In the genomic region with DNA sequence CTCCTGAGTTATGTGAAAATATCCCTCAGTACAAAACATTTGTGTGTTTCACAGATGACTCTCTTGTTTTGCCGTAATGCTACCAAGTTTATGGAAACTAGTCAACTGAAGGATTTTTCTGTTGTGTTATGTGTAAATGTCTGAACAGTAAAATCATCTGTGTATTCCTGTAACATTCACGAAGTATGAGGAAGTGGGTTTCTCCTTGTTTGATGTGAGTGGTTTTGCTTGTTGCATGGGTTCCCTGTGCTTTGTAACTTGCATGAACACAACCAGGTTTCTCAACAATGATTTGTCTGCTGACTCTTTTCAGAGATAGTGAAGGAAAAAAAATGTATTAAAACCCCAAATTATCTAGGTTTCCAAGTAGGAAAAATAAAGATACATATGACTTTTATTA, we compare ENCODE assay signal across 28 cellular contexts.
DNase-seq lines count a peak whose midpoint lies in the region; ATAC-seq, FAIRE-seq and TF ChIP-seq lines count a peak whose summit lies in the region.
"Had no signal": no experiment of that assay in that cellular context is flagged by ENCODE, and none has a peak within 500 bp of the region (broad histone marks: within the 10 kb centered on the region; RNA-seq: fewer than 3 reads in every experiment).

No MANE protein-coding gene starts in this region.

- H3K79me1 ChIP-seq in IMR-90 (ENCODE audit: low read depth in 1 of 2, low read length in 2 of 2) (no peaks in the 10 kb centered on the region), mesenchymal stem cell (replicated peaks; ENCODE audit: low read length, poor library complexity, severe bottlenecking) (no peaks in the 10 kb centered on the region)

- no peak overlapping the region for H2BK12ac ChIP-seq in mesenchymal stem cell (ENCODE audit: low read length in 2 of 2)

- no peaks in the 10 kb centered on the region for H4K20me1 ChIP-seq in IMR-90 (ENCODE audit: insufficient read depth, low read length)

- H3K56ac ChIP-seq in IMR-90 (ENCODE audit: extremely low read depth, insufficient read depth, low read length), result no peak overlapping the region

- H2BK15ac ChIP-seq in IMR-90 (ENCODE audit: low read depth, low read length), result no peak overlapping the region; the same call in 2 of the 3 replicates
- H2BK15ac ChIP-seq in mesenchymal stem cell (ENCODE audit: low read depth, poor library complexity, severe bottlenecking), result no peak overlapping the region

- no peak overlapping the region for H3K18ac ChIP-seq in IMR-90 (ENCODE audit: low read depth, low read length)
- H3K18ac ChIP-seq in mesenchymal stem cell (ENCODE audit: low read depth in 1 of 2, low read length in 2 of 2), result no peak overlapping the region

- H3K36me3 ChIP-seq in IMR-90 (ENCODE audit: control insufficient read depth, insufficient read depth, low read length) (no peaks in the 10 kb centered on the region), mesenchymal stem cell (ENCODE audit: control insufficient read depth in 1 of 2, insufficient read depth in 2 of 2, low read depth in 1 of 2, low read length in 2 of 2) (no peaks in the 10 kb centered on the region)
- H3K36me3 ChIP-seq: prostate gland, upper lobe of left lung had no signal

- H3K4me1 ChIP-seq in IMR-90 (ENCODE audit: control insufficient read depth, insufficient read depth, low read length) (no peaks in the 10 kb centered on the region), mesenchymal stem cell (ENCODE audit: control insufficient read depth, insufficient read depth, low read depth, low read length) (no peaks in the 10 kb centered on the region)
- H3K4me1 ChIP-seq: body of pancreas, prostate gland, upper lobe of left lung had no signal

- H4K8ac ChIP-seq in IMR-90 (ENCODE audit: low read depth in 2 of 2, low read length in 2 of 2), result no peak overlapping the region
- no peak overlapping the region for H4K8ac ChIP-seq in mesenchymal stem cell (ENCODE audit: low read length)

- TF ChIP-seq CTCF in AG04449 (IDR thresholded peaks at IDR 0.05; ENCODE audit: insufficient read depth, low read length, missing control alignments) (no peak), IMR-90 (conservative IDR thresholded peaks at IDR 0.05; ENCODE audit: low read depth, low read length) (no peak), choroid plexus epithelial cell (conservative IDR thresholded peaks at IDR 0.05; ENCODE audit: low read depth, low read length) (no peak)

- dilution Hi-C loops in IMR-90 (cut with HindIII; ENCODE audit: low sequenced_read_pairs, unreplicated experiment), result no loop called here

- no peak overlapping the region for H4K5ac ChIP-seq in IMR-90 (ENCODE audit: low read depth, low read length)

- H3K4ac ChIP-seq in IMR-90 (ENCODE audit: low read depth, low read length) (no peak overlapping the region), mesenchymal stem cell (ENCODE audit: low read depth in 1 of 2, low read length in 2 of 2) (no peak overlapping the region)

- H2AFZ ChIP-seq in IMR-90 (replicated peaks; ENCODE audit: low read length, poor library complexity), result no peak overlapping the region
- no peak overlapping the region for H2AFZ ChIP-seq in mesenchymal stem cell (ENCODE audit: low read depth, low read length)
- H2AFZ ChIP-seq: PC-9 had no signal

- no peak for TF ChIP-seq RAD21 in IMR-90 (IDR thresholded peaks at IDR 0.05; ENCODE audit: low read length)

- H2BK120ac ChIP-seq in IMR-90 (ENCODE audit: low read depth, low read length) (no peak overlapping the region), mesenchymal stem cell (ENCODE audit: low read depth, low read length) (no peak overlapping the region)

- H3K23ac ChIP-seq in IMR-90 (ENCODE audit: low read depth, low read length) (no peak overlapping the region), mesenchymal stem cell (ENCODE audit: low read length in 2 of 2) (no peak overlapping the region)

- ATAC-seq in IMR-90 (ENCODE audit: low read depth) (peak; percentile 40; the same call in 1 of the 2 replicates), HG03571 (IDR thresholded peaks at IDR 0.05; ENCODE audit: unreplicated experiment) (no peak)
- ATAC-seq: body of pancreas; CD8-positive, alpha-beta T cell; naive thymus-derived CD8-positive, alpha-beta T cell; stimulated activated memory B cell treated with anti-CD40 and anti-IgM and Interleukin-4, amounts not matched to agents 10 μg/mL and 1 μg/mL and 100 μg/mL, for 72 hours had no signal

- H3K14ac ChIP-seq in IMR-90 (replicated peaks; ENCODE audit: low read depth, low read length) (no peak overlapping the region), mesenchymal stem cell (ENCODE audit: low read length in 2 of 2) (no peak overlapping the region)

- H3K4me2 ChIP-seq in IMR-90 (ENCODE audit: low read depth, low read length) (no peak overlapping the region), mesenchymal stem cell (ENCODE audit: low read length, poor library complexity, severe bottlenecking) (no peak overlapping the region)
- H3K4me2 ChIP-seq: PC-9 had no signal

- H3K27me3 ChIP-seq in IMR-90 (ENCODE audit: control insufficient read depth, insufficient read depth, low read length), result no peaks in the 10 kb centered on the region
- H3K27me3 ChIP-seq in mesenchymal stem cell (ENCODE audit: control insufficient read depth in 1 of 2, insufficient read depth in 1 of 2, low read length in 2 of 2), result no peaks in the 10 kb centered on the region
- H3K27me3 ChIP-seq: body of pancreas, upper lobe of left lung had no signal

- no CpG with 5 or more reads among the region's 2 CpGs for WGBS in IMR-90 (ENCODE audit: extremely low coverage in 2 of 2, insufficient read length in 1 of 2), 2 experiments
- 82% methylated on average over 2 of the region's 2 CpGs for WGBS in mesenchymal stem cell

- no TSS peak for BruUV-seq in IMR-90 (replicated peaks; lab: Mats Ljungman, UMichigan)

- no peak for TF ChIP-seq POLR2A in IMR-90 (IDR thresholded peaks at IDR 0.05; ENCODE audit: low read depth, low read length)

- H2AK9ac ChIP-seq in IMR-90 (replicated peaks; ENCODE audit: low read depth, low read length, poor library complexity), result no peak overlapping the region

- no peak overlapping the region for H4K91ac ChIP-seq in IMR-90 (ENCODE audit: insufficient read depth, low read depth, low read length)
- no peak overlapping the region for H4K91ac ChIP-seq in mesenchymal stem cell (ENCODE audit: low read length)

- FAIRE-seq in urothelium cell line (lab: Jason Lieb, UNC), result no peak
- FAIRE-seq: colon, kidney had no signal

- H3K9me3 ChIP-seq in IMR-90 (ENCODE audit: control insufficient read depth, insufficient read depth, low read length) (no peaks in the 10 kb centered on the region), mesenchymal stem cell (ENCODE audit: control insufficient read depth, low read length) (no peaks in the 10 kb centered on the region)
- H3K9me3 ChIP-seq: body of pancreas, prostate gland, SK-N-SH, upper lobe of left lung had no signal

- H2BK20ac ChIP-seq in IMR-90 (ENCODE audit: low read depth, low read length), result no peak overlapping the region

- peak overlapping the region; percentile 53 for H2BK5ac ChIP-seq in IMR-90 (ENCODE audit: low read depth, low read length, poor library complexity, severe bottlenecking)
- H2BK5ac ChIP-seq in mesenchymal stem cell (ENCODE audit: low read depth, low read length, poor library complexity, severe bottlenecking), result no peak overlapping the region

- no peak overlapping the region for H2AK5ac ChIP-seq in IMR-90 (ENCODE audit: low read depth, low read length)
- no peak overlapping the region for H2AK5ac ChIP-seq in mesenchymal stem cell (ENCODE audit: low read length, severe bottlenecking)

- no peak overlapping the region for H3K4me3 ChIP-seq in AG04449 (ENCODE audit: low read depth, low read length)
- no peak overlapping the region for H3K4me3 ChIP-seq in IMR-90 (ENCODE audit: insufficient read depth, low read depth, low read length)
- no peak overlapping the region for H3K4me3 ChIP-seq in choroid plexus epithelial cell (ENCODE audit: low read depth, low read length)
- H3K4me3 ChIP-seq in mesenchymal stem cell (ENCODE audit: insufficient read depth in 1 of 2, low read depth in 1 of 2, low read length in 2 of 2), result no peak overlapping the region
- H3K4me3 ChIP-seq: body of pancreas, PC-9, prostate gland, upper lobe of left lung had no signal

- DNase-seq in AG04449 (ENCODE audit: low read depth, low spot score) (peak; percentile 10), IMR-90 (peak; percentile 44), choroid plexus epithelial cell (ENCODE audit: low read depth) (peak; percentile 39), mesenchymal stem cell (peak; percentile 30), urothelium cell line (ENCODE audit: low spot score) (no peak), NCI-H226 (no peak), putamen (ENCODE audit: low spot score) (no peak)
- DNase-seq: activated CD4-positive, alpha-beta T cell treated with anti-CD3 and anti-CD28 coated beads, Interleukin-2, amount 50 U/mL, for 48 hours; activated CD4-positive, CD25-positive, alpha-beta regulatory T cell treated with anti-CD3 and anti-CD28 coated beads, Interleukin-2, amount 50 U/mL, for 72 hours; activated T-cell treated with anti-CD3 and anti-CD28 coated beads, Interleukin-2, amount 50 U/mL, for 48 hours; body of pancreas; CD8-positive, alpha-beta T cell; EL; kidney; MM.1S; naive thymus-derived CD8-positive, alpha-beta T cell; NCI-H1436; NCI-H2081; NCI-H69; nucleus accumbens; PC-9; SK-N-SH; substantia nigra; upper lobe of left lung had no signal

- in situ Hi-C loops in IMR-90 (cut with MboI; ENCODE audit: low sequenced_read_pairs), result no loop called here

- no peak overlapping the region for H3K9ac ChIP-seq in IMR-90 (ENCODE audit: low read depth, low read length)
- H3K9ac ChIP-seq in mesenchymal stem cell (ENCODE audit: low read length), result no peak overlapping the region
- H3K9ac ChIP-seq: SK-N-SH had no signal

- intact Hi-C loops in IMR-90 (cut with micrococcal nuclease), result no loop called here

- CTCF ChIA-PET in AG04449 (lab: Yijun Ruan, JAX) (interaction anchor here (1.5 kb wide), 1 partner anchor 13 kb away, joined by 4 read pairs; no protein-coding TSS in a partner anchor), IMR-90 (lab: Yijun Ruan, JAX) (no interaction called here)

- H3K27ac ChIP-seq in IMR-90 (ENCODE audit: insufficient read depth, low read length) (no peak overlapping the region), mesenchymal stem cell (ENCODE audit: low read length, poor library complexity, severe bottlenecking) (no peak overlapping the region)
- H3K27ac ChIP-seq: body of pancreas, PC-9, prostate gland, upper lobe of left lung had no signal

- POLR2A ChIA-PET in AG04449 (lab: Yijun Ruan, JAX) (no interaction called here), IMR-90 (lab: Charles Lee; ENCODE audit: unreplicated experiment) (no interaction called here)

- no peaks in the 10 kb centered on the region for H3K9me1 ChIP-seq in IMR-90 (ENCODE audit: insufficient read depth, low read length)

TF ChIP-seq in IMR-90, 13 proteins besides CTCF, POLR2A, EP300 and RAD21 (continues in another document):
- TF ChIP-seq RFX5 (IDR thresholded peaks at IDR 0.05; ENCODE audit: low read depth, low read length) (no peak), SMC3 (IDR thresholded peaks at IDR 0.05; ENCODE audit: low read depth, low read length) (no peak), CEBPB (IDR thresholded peaks at IDR 0.05; ENCODE audit: low read depth, low read length) (no peak), MAZ (IDR thresholded peaks at IDR 0.05; ENCODE audit: borderline replicate concordance, low read depth, low read length) (no peak), RCOR1 (IDR thresholded peaks at IDR 0.05; ENCODE audit: insufficient replicate concordance, low read length) (no peak), NFE2L2 (IDR thresholded peaks at IDR 0.05; ENCODE audit: low read depth, low read length) (no peak), BHLHE40 (IDR thresholded peaks at IDR 0.05; ENCODE audit: low read depth, low read length) (no peak)

Comparison
In these comparisons a context has a peak if more than half of its experiments do, and no peak if none do; other contexts are left out.
1. DNase-seq: peak in AG04449 (single experiment), IMR-90 (single experiment), choroid plexus epithelial cell (single experiment) and mesenchymal stem cell (single experiment); none in urothelium cell line (single experiment), NCI-H226 (single experiment) and putamen (single experiment).